Comparison of ENCODE assay signal across 17 cellular contexts in the genomic region with DNA sequence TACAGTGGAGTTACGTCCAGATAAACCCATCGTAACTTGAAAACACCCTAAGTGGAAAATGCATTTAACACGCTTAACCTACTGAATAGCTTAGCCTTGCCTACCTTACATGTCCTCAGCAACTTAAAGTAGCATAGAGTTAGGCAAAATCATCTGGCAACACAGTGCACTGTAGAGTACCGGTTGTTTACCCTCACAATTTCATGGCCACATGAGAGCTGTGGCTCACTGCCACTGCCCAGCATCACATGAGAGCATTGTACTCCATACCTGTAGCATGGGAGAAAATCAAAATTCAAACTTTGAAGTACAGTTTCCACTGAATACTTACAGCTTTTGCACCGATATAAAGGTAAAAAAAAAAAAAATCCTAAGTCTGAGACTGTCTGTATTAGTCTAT. TPM values are rescaled to one million over a fixed set of nuclear protein-coding genes. Genes with fewer than 3 reads are reported as not detected.
DNase-seq lines count a peak whose midpoint lies in the region; ATAC-seq and TF ChIP-seq lines count a peak whose summit lies in the region.
"Had no signal": no experiment of that assay in that cellular context is flagged by ENCODE, and none has a peak within 500 bp of the region (broad histone marks: within the 10 kb centered on the region; RNA-seq: fewer than 3 reads in every experiment).

No MANE protein-coding gene starts in this region.

- H3K4me2 ChIP-seq in mesenchymal stem cell (ENCODE audit: low read length, poor library complexity, severe bottlenecking) (no peak overlapping the region), trophoblast cell (ENCODE audit: low read length) (no peak overlapping the region)

- DNase-seq in Right ventricle myocardium inferior (ENCODE audit: missing footprints) (no peak), right atrium auricular region (ENCODE audit: low spot score) (no peak), left ventricle myocardium inferior (no peak), mesenchymal stem cell (no peak), trophoblast cell (no peak), NCI-H1417 treated with DMSO at 0.1 percent for 48 hours (lab: John Stamatoyannopoulos, UW) (no peak), glutamatergic neuron (no peak), NOMO-1 treated with DMSO at 0.1 percent for 48 hours (lab: John Stamatoyannopoulos, UW; ENCODE audit: unreplicated experiment) (no peak)
- DNase-seq: CD8-positive, alpha-beta T cell; COR-L47; DMS153; DMS79 treated with DMSO at 0.1 percent for 48 hours; EL; H7 had no signal

- H2BK120ac ChIP-seq in mesenchymal stem cell (ENCODE audit: low read depth, low read length) (no peak overlapping the region), trophoblast cell (ENCODE audit: insufficient read depth, low read length, poor library complexity) (no peak overlapping the region)

- H3K23ac ChIP-seq in mesenchymal stem cell (ENCODE audit: low read length in 2 of 2) (peak overlapping the region in 1 of 2 experiments; percentile 66), trophoblast cell (ENCODE audit: low read length) (peak overlapping the region; percentile 58)

- H4K8ac ChIP-seq in mesenchymal stem cell (ENCODE audit: low read length) (no peak overlapping the region), trophoblast cell (ENCODE audit: low read depth, low read length) (no peak overlapping the region)

- no peaks in the 10 kb centered on the region for H3K9me3 Mint-ChIP-seq in glutamatergic neuron (ENCODE audit: unreplicated experiment)
- H3K9me3 Mint-ChIP-seq: CD14-positive monocyte; CD8-positive, alpha-beta T cell had no signal

- H3K4me1 ChIP-seq in right atrium auricular region (peaks cover 0 to 26% of the 10 kb centered on the region in 2 donors), left ventricle myocardium inferior (peaks cover 52% of the 10 kb centered on the region), mesenchymal stem cell (ENCODE audit: control insufficient read depth, insufficient read depth, low read depth, low read length) (peaks cover 10% of the 10 kb centered on the region), trophoblast cell (ENCODE audit: control insufficient read depth in 1 of 2, insufficient read depth in 2 of 2, low read length in 2 of 2) (peaks cover 4% of the 10 kb centered on the region in 2 experiments)

- no peaks in the 10 kb centered on the region for H3K79me2 ChIP-seq in trophoblast cell (ENCODE audit: control insufficient read depth, insufficient read depth, low read length, poor library complexity)

- H3K4me1 Mint-ChIP-seq in glutamatergic neuron (ENCODE audit: low read depth, unreplicated experiment) = no peaks in the 10 kb centered on the region
- H3K4me1 Mint-ChIP-seq: CD14-positive monocyte had no signal

- H3K18ac ChIP-seq in mesenchymal stem cell (ENCODE audit: low read depth in 1 of 2, low read length in 2 of 2) (no peak overlapping the region), trophoblast cell (ENCODE audit: low read length) (no peak overlapping the region)

- H3K27ac ChIP-seq in right atrium auricular region = no peak overlapping the region
- peak overlapping the region; percentile 7 for H3K27ac ChIP-seq in left ventricle myocardium inferior (replicated peaks)
- no peak overlapping the region for H3K27ac ChIP-seq in mesenchymal stem cell (ENCODE audit: low read length, poor library complexity, severe bottlenecking)
- no peak overlapping the region for H3K27ac ChIP-seq in trophoblast cell (ENCODE audit: low read depth, low read length)
- H3K27ac ChIP-seq: 22Rv1 had no signal

- no peaks in the 10 kb centered on the region for H3K27me3 Mint-ChIP-seq in glutamatergic neuron (ENCODE audit: unreplicated experiment)

- no peaks in the 10 kb centered on the region for H3K36me3 ChIP-seq in right atrium auricular region
- H3K36me3 ChIP-seq in left ventricle myocardium inferior = peaks cover 12% of the 10 kb centered on the region
- H3K36me3 ChIP-seq in mesenchymal stem cell (ENCODE audit: control insufficient read depth in 1 of 2, insufficient read depth in 2 of 2, low read depth in 1 of 2, low read length in 2 of 2) = peaks cover 0 to 3% of the 10 kb centered on the region in 2 experiments
- peaks cover 10 to 28% of the 10 kb centered on the region in 2 experiments for H3K36me3 ChIP-seq in trophoblast cell (ENCODE audit: control insufficient read depth in 1 of 2, insufficient read depth in 2 of 2, low read length in 2 of 2)

- H4K91ac ChIP-seq in mesenchymal stem cell (ENCODE audit: low read length) (no peak overlapping the region), trophoblast cell (ENCODE audit: low read depth, low read length) (no peak overlapping the region)

- H3K36me3 Mint-ChIP-seq in glutamatergic neuron (ENCODE audit: unreplicated experiment) = no peaks in the 10 kb centered on the region
- H3K36me3 Mint-ChIP-seq: CD14-positive monocyte; CD8-positive, alpha-beta T cell had no signal

- H2AFZ ChIP-seq in mesenchymal stem cell (ENCODE audit: low read depth, low read length) (no peak overlapping the region), trophoblast cell (ENCODE audit: insufficient read depth, low read length, poor library complexity) (no peak overlapping the region)

- no peak overlapping the region for H3K27ac Mint-ChIP-seq in glutamatergic neuron (ENCODE audit: unreplicated experiment)
- H3K27ac Mint-ChIP-seq: CD8-positive, alpha-beta T cell had no signal

- H3K4me3 Mint-ChIP-seq in glutamatergic neuron (ENCODE audit: unreplicated experiment) = no peak overlapping the region
- H3K4me3 Mint-ChIP-seq: CD14-positive monocyte; CD8-positive, alpha-beta T cell had no signal

- H4K12ac ChIP-seq in trophoblast cell (ENCODE audit: low read depth, low read length) = no peak overlapping the region

- no peaks in the 10 kb centered on the region for H3K79me1 ChIP-seq in mesenchymal stem cell (replicated peaks; ENCODE audit: low read length, poor library complexity, severe bottlenecking)
- no peaks in the 10 kb centered on the region for H3K79me1 ChIP-seq in trophoblast cell (ENCODE audit: low read length)

- ATAC-seq in Right ventricle myocardium inferior = peak; percentile 18
- ATAC-seq: CD8-positive, alpha-beta T cell had no signal

- H2AK5ac ChIP-seq in mesenchymal stem cell (ENCODE audit: low read length, severe bottlenecking) (peak overlapping the region; percentile 2), trophoblast cell (ENCODE audit: low read length) (no peak overlapping the region)

- H3K14ac ChIP-seq in mesenchymal stem cell (ENCODE audit: low read length in 2 of 2) (no peak overlapping the region), trophoblast cell (ENCODE audit: low read length) (no peak overlapping the region)

- no peak overlapping the region for H3K4ac ChIP-seq in mesenchymal stem cell (ENCODE audit: low read depth in 1 of 2, low read length in 2 of 2)
- no peak overlapping the region for H3K4ac ChIP-seq in trophoblast cell (ENCODE audit: low read depth, low read length)

- H3K27me3 ChIP-seq in right atrium auricular region = no peaks in the 10 kb centered on the region
- no peaks in the 10 kb centered on the region for H3K27me3 ChIP-seq in left ventricle myocardium inferior (ENCODE audit: low read depth)
- H3K27me3 ChIP-seq in mesenchymal stem cell (ENCODE audit: control insufficient read depth in 1 of 2, insufficient read depth in 1 of 2, low read length in 2 of 2) = no peaks in the 10 kb centered on the region
- no peaks in the 10 kb centered on the region for H3K27me3 ChIP-seq in trophoblast cell (ENCODE audit: insufficient read depth, low read length)

- TF ChIP-seq CTCF in right atrium auricular region (IDR thresholded peaks at IDR 0.05) (no peak), left ventricle myocardium inferior (IDR thresholded peaks at IDR 0.05; ENCODE audit: borderline replicate concordance) (no peak), glutamatergic neuron (IDR thresholded peaks at IDR 0.05; ENCODE audit: partially characterized antibody, unreplicated experiment) (no peak)

- H2BK12ac ChIP-seq in mesenchymal stem cell (ENCODE audit: low read length in 2 of 2) (no peak overlapping the region), trophoblast cell (ENCODE audit: low read length) (no peak overlapping the region)

- no peak overlapping the region for H2BK15ac ChIP-seq in mesenchymal stem cell (ENCODE audit: low read depth, poor library complexity, severe bottlenecking)

- H2BK5ac ChIP-seq in mesenchymal stem cell (ENCODE audit: low read depth, low read length, poor library complexity, severe bottlenecking) = no peak overlapping the region
- H2BK5ac ChIP-seq in trophoblast cell (ENCODE audit: low read depth, low read length, poor library complexity) = no peak overlapping the region

- intact Hi-C loops in Right ventricle myocardium inferior (cut with DNase I) = loop anchor here (5.0 kb wide), 1 partner anchor 40 kb away; the partner anchor contains the start of gene GUCY1A1
- intact Hi-C loops in left ventricle myocardium inferior (cut with micrococcal nuclease) = no loop called here

- no peaks in the 10 kb centered on the region for H3K9me3 ChIP-seq in right atrium auricular region
- no peaks in the 10 kb centered on the region for H3K9me3 ChIP-seq in left ventricle myocardium inferior (replicated peaks)
- H3K9me3 ChIP-seq in mesenchymal stem cell (ENCODE audit: control insufficient read depth, low read length) = no peaks in the 10 kb centered on the region
- no peaks in the 10 kb centered on the region for H3K9me3 ChIP-seq in trophoblast cell (ENCODE audit: insufficient read depth, low read depth, low read length)

- 99% methylated on average over 4 of the region's 5 CpGs for WGBS in mesenchymal stem cell
- WGBS in trophoblast cell (ENCODE audit: extremely low coverage, insufficient coverage, insufficient read length) = no CpG with 5 or more reads among the region's 5 CpGs

- no peak overlapping the region for H3K4me3 ChIP-seq in right atrium auricular region
- H3K4me3 ChIP-seq in left ventricle myocardium inferior = no peak overlapping the region
- H3K4me3 ChIP-seq in mesenchymal stem cell (ENCODE audit: insufficient read depth in 1 of 2, low read depth in 1 of 2, low read length in 2 of 2) = no peak overlapping the region
- H3K4me3 ChIP-seq in trophoblast cell (ENCODE audit: low read depth, low read length) = no peak overlapping the region

- H3K9ac ChIP-seq in mesenchymal stem cell (ENCODE audit: low read length) (no peak overlapping the region), trophoblast cell (ENCODE audit: low read length) (no peak overlapping the region)

RNA-seq across cellular contexts. Expression of gene GUCY1A1, which starts 40.6 kb away (rescaled TPM):
- 88.4 TPM for total RNA-seq in Right ventricle myocardium inferior
- total RNA-seq in right atrium auricular region = 10 to 100 TPM; 35.5 to 52.5 TPM
- 43.0 TPM for total RNA-seq in left ventricle myocardium inferior
- 3.6 TPM for polyA plus RNA-seq in mesenchymal stem cell (2013, experiment 1 of 2)
- 2.6 TPM for polyA plus RNA-seq in mesenchymal stem cell (2013, experiment 2 of 2)
- 24.7 and 25.9 TPM in 2 replicates for polyA plus RNA-seq in trophoblast cell (2013)
- total RNA-seq in glutamatergic neuron (ENCODE audit: unreplicated experiment) = not detected
- total RNA-seq: CD8-positive, alpha-beta T cell had no signal

RNA-seq across cellular contexts. Expression of gene GUCY1B1, which starts 51.6 kb away (rescaled TPM):
- total RNA-seq in Right ventricle myocardium inferior (32.6 TPM), right atrium auricular region (10 to 100 TPM; 11.3 to 15.0 TPM), left ventricle myocardium inferior (12.6 TPM), glutamatergic neuron (ENCODE audit: unreplicated experiment) (2.2 TPM)
- 6.1 TPM for polyA plus RNA-seq in mesenchymal stem cell (2013, experiment 1 of 2)
- 6.1 TPM for polyA plus RNA-seq in mesenchymal stem cell (2013, experiment 2 of 2)
- polyA plus RNA-seq in trophoblast cell (2013) = 2.2 and 2.4 TPM in 2 replicates
- total RNA-seq: A673; CD8-positive, alpha-beta T cell had no signal

Comparison
In these comparisons a context has a peak if more than half of its experiments do, and no peak if none do; other contexts are left out.
1. RNA of gene GUCY1A1, which starts 40.6 kb away (total RNA-seq): 88.4 TPM in Right ventricle myocardium inferior (single experiment), 35.5 to 52.5 TPM in right atrium auricular region and 43.0 TPM in left ventricle myocardium inferior (single experiment); not detected in glutamatergic neuron (single experiment); every median in the first group is over 10 times any median in the second.